Comparison of ENCODE assay signal across 1 cellular context in the genomic region with DNA sequence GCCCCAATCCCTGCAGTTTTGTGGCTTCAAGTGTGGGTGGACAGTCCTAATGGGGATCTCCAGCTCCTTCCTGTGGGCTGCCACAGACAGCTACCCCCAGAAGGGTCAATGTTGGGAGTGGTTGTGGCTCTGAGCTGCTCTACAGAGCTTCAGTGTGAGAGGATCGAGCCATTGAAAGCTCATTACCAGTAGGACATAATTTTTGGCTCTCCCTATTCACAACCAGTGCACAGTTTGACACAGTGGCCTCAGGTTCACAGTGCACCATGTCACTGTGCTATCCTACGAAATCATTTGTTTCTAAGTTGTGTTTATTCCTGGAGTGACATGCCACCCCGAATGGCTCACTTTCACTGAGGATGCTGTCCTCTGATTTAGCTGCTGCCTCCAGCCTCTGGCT.
TF ChIP-seq lines count a peak whose summit lies in the region.

No MANE protein-coding gene starts in this region.

TF ChIP-seq in HepG2, 621 proteins besides CTCF, POLR2A, EP300 and RAD21:
- no peak for TF ChIP-seq MED1 (CRISPR knock-in tag; IDR thresholded peaks at IDR 0.05)
- peak; percentile 73 for TF ChIP-seq RBM22 (optimal IDR thresholded peaks at IDR 0.05; ENCODE audit: low read length)
